1 cellular context compared by ENCODE assay signal in genomic region chr17:42387663-42388380, GRCh38.
A peak's percentile ranks its signal among the peaks of the same experiment; 100 is the strongest.
TF ChIP-seq lines count a peak whose summit lies in the region.

No MANE protein-coding gene starts in this region.

TF ChIP-seq in HepG2, 621 proteins besides CTCF, POLR2A, EP300 and RAD21 (continued from another document and continues in another):
- TF ChIP-seq ZNF362 (CRISPR knock-in tag; IDR thresholded peaks at IDR 0.05; ENCODE audit: borderline replicate concordance) = 0 out of 2 replicates have a peak, but pooled peaks have one; percentile 13
- TF ChIP-seq ETV5 (CRISPR knock-in tag; IDR thresholded peaks at IDR 0.05; ENCODE audit: borderline replicate concordance) = no peak
- peak; percentile 53 for TF ChIP-seq HOXD1 (CRISPR knock-in tag; IDR thresholded peaks at IDR 0.05)
- no peak for TF ChIP-seq ZNF44 (CRISPR knock-in tag; IDR thresholded peaks at IDR 0.05)
- peak; percentile 69; the same call in 1 of the 2 replicates for TF ChIP-seq ZNF564 (CRISPR knock-in tag; IDR thresholded peaks at IDR 0.05)
- no peak for TF ChIP-seq SMAD3 (CRISPR knock-in tag; IDR thresholded peaks at IDR 0.05)
- no peak for TF ChIP-seq MED1 (CRISPR knock-in tag; IDR thresholded peaks at IDR 0.05)
- no peak for TF ChIP-seq BHLHE40 (IDR thresholded peaks at IDR 0.05; ENCODE audit: low read length)
- TF ChIP-seq ZNF142 (CRISPR knock-in tag; IDR thresholded peaks at IDR 0.05) = 0 out of 2 replicates have a peak, but pooled peaks have one; percentile 9
- TF ChIP-seq ZNF616 (CRISPR knock-in tag; IDR thresholded peaks at IDR 0.05; ENCODE audit: low read depth) = 0 out of 2 replicates have a peak, but pooled peaks have one; percentile 86
- TF ChIP-seq KAT8 (CRISPR knock-in tag; IDR thresholded peaks at IDR 0.05) = no peak
- peak; percentile 46; the same call in 1 of the 2 replicates for TF ChIP-seq ARID4A (CRISPR knock-in tag; IDR thresholded peaks at IDR 0.05; ENCODE audit: borderline replicate concordance)
- no peak for TF ChIP-seq ZNF510 (CRISPR knock-in tag; IDR thresholded peaks at IDR 0.05; ENCODE audit: low read depth)
- no peak for TF ChIP-seq ZNF34 (CRISPR knock-in tag; IDR thresholded peaks at IDR 0.05; ENCODE audit: borderline replicate concordance)
- TF ChIP-seq ZNF18 (CRISPR knock-in tag; IDR thresholded peaks at IDR 0.05; ENCODE audit: insufficient replicate concordance) = no peak
- TF ChIP-seq ZNF17 (CRISPR knock-in tag; IDR thresholded peaks at IDR 0.05) = no peak
- TF ChIP-seq MXD3 (CRISPR knock-in tag; IDR thresholded peaks at IDR 0.05) = no peak
- peak; percentile 83 for TF ChIP-seq PHF8 (CRISPR knock-in tag; IDR thresholded peaks at IDR 0.05)
- TF ChIP-seq SUZ12 (IDR thresholded peaks at IDR 0.05; ENCODE audit: low read depth, low read length) = no peak
- TF ChIP-seq PITX1 (CRISPR knock-in tag; IDR thresholded peaks at IDR 0.05) = no peak; the same call in 1 of the 2 replicates
- TF ChIP-seq BATF2 (CRISPR knock-in tag; IDR thresholded peaks at IDR 0.05) = peak; percentile 81; the same call in 1 of the 2 replicates
- peak; percentile 58; the same call in 1 of the 2 replicates for TF ChIP-seq PHF20 (CRISPR knock-in tag; IDR thresholded peaks at IDR 0.05)
- TF ChIP-seq CEBPB (IDR thresholded peaks at IDR 0.05; ENCODE audit: borderline replicate concordance, low read depth, low read length) = peak; percentile 32; the same call in 1 of the 2 replicates
- TF ChIP-seq ZNF770 (CRISPR knock-in tag; IDR thresholded peaks at IDR 0.05) = peak; percentile 39; the same call in 1 of the 2 replicates
- 0 out of 2 replicates have a peak, but pooled peaks have one; percentile 80 for TF ChIP-seq ZNF75D (CRISPR knock-in tag; IDR thresholded peaks at IDR 0.05; ENCODE audit: borderline replicate concordance)
- 0 out of 2 replicates have a peak, but pooled peaks have one; percentile 12 for TF ChIP-seq ELF4 (CRISPR knock-in tag; IDR thresholded peaks at IDR 0.05; ENCODE audit: borderline replicate concordance)
- 0 out of 2 replicates have a peak, but pooled peaks have one; percentile 49 for TF ChIP-seq ZNF562 (CRISPR knock-in tag; IDR thresholded peaks at IDR 0.05; ENCODE audit: borderline replicate concordance)
- peak; percentile 81 for TF ChIP-seq ZC3H13 (CRISPR knock-in tag; IDR thresholded peaks at IDR 0.05)
- TF ChIP-seq YEATS4 (CRISPR knock-in tag; IDR thresholded peaks at IDR 0.05; ENCODE audit: borderline replicate concordance) = peak; percentile 37; the same call in 1 of the 2 replicates
- TF ChIP-seq ZNF672 (CRISPR knock-in tag; IDR thresholded peaks at IDR 0.05) = 0 out of 2 replicates have a peak, but pooled peaks have one; percentile 69
- no peak for TF ChIP-seq RFXANK (CRISPR knock-in tag; IDR thresholded peaks at IDR 0.05)
- TF ChIP-seq POGK (CRISPR knock-in tag; conservative IDR thresholded peaks at IDR 0.05) = no peak
- TF ChIP-seq ZNF292 (CRISPR knock-in tag; IDR thresholded peaks at IDR 0.05; ENCODE audit: borderline replicate concordance, low read depth) = no peak; the same call in 1 of the 2 replicates
- TF ChIP-seq CBX2 (IDR thresholded peaks at IDR 0.05; ENCODE audit: low read depth, low read length) = no peak
- TF ChIP-seq CBX2 (CRISPR knock-in tag; IDR thresholded peaks at IDR 0.05; ENCODE audit: low read depth) = no peak
- TF ChIP-seq ATF7 (IDR thresholded peaks at IDR 0.05) = no peak
- TF ChIP-seq ATF7 (CRISPR knock-in tag; IDR thresholded peaks at IDR 0.05) = no peak
- TF ChIP-seq SMAD1 (CRISPR knock-in tag; IDR thresholded peaks at IDR 0.05; ENCODE audit: borderline replicate concordance, low read depth) = 0 out of 2 replicates have a peak, but pooled peaks have one; percentile 5
- TF ChIP-seq TMF1 (CRISPR knock-in tag; IDR thresholded peaks at IDR 0.05; ENCODE audit: low read depth) = 0 out of 2 replicates have a peak, but pooled peaks have one; percentile 18
- TF ChIP-seq ZNF816 (CRISPR knock-in tag; IDR thresholded peaks at IDR 0.05; ENCODE audit: borderline replicate concordance) = 0 out of 2 replicates have a peak, but pooled peaks have one; percentile 1
- no peak for TF ChIP-seq BORCS8-MEF2B (CRISPR knock-in tag; IDR thresholded peaks at IDR 0.05)
- TF ChIP-seq DNMT3B (CRISPR knock-in tag; conservative IDR thresholded peaks at IDR 0.05) = peak; percentile 24; the same call in 1 of the 2 replicates
- no peak for TF ChIP-seq ZNF740 (CRISPR knock-in tag; IDR thresholded peaks at IDR 0.05)
